Comparison of ENCODE assay signal across 27 cellular contexts in genomic region chr2:41886757-41887156, GRCh38.
A peak's percentile ranks its signal among the peaks of the same experiment; 100 is the strongest.
DNase-seq lines count a peak whose midpoint lies in the region; ATAC-seq, FAIRE-seq and TF ChIP-seq lines count a peak whose summit lies in the region.
"Had no signal": no experiment of that assay in that cellular context is flagged by ENCODE, and none has a peak within 500 bp of the region (broad histone marks: within the 10 kb centered on the region; RNA-seq: fewer than 3 reads in every experiment).

No MANE protein-coding gene starts in this region.

- intact Hi-C loops in endothelial cell of umbilical vein (cut with micrococcal nuclease): no loop called here
- intact Hi-C loops in right lobe of liver (cut with DNase I): no loop called here

- peak; percentile 30 for DNase-seq in RPMI7951 (ENCODE audit: low read depth)
- DNase-seq in endothelial cell of umbilical vein (ENCODE audit: low read depth, low spot score): peak; percentile 21
- DNase-seq in right lobe of liver: peak in 1 of 3 donors; percentile 61
- DNase-seq in BE2C: no peak
- DNase-seq in MM.1S: no peak
- DNase-seq in foreskin keratinocyte: no peak
- DNase-seq in MV-4-11 (lab: John Stamatoyannopoulos, UW): no peak
- DNase-seq: activated CD4-positive, alpha-beta T cell treated with anti-CD3 and anti-CD28 coated beads for 48 hours; activated naive CD4-positive, alpha-beta T cell treated with anti-CD3 and anti-CD28 coated beads for 36 hours; activated T-cell treated with anti-CD3 and anti-CD28 coated beads, Interleukin-2, amount 50 U/mL, for 48 hours; aorta; CD4-positive, alpha-beta T cell; central memory CD4-positive, alpha-beta T cell; DMS 273 treated with DMSO at 0.1 percent for 48 hours; erythroblast; H9; kidney; NCI-H1105; NCI-H2029 treated with DMSO at 0.1 percent for 48 hours; NCI-H2227 treated with DMSO at 0.1 percent for 48 hours; NCI-H69; occipital lobe; stimulated activated CD4-positive, alpha-beta T cell treated with anti-CD3 and anti-CD28 coated beads, Interleukin-12 subunit alpha, Interleukin-12 subunit beta, amount 100 ng/mL, for 4 hours; stimulated activated naive CD4-positive, alpha-beta T cell treated with Interleukin-2 at 50 U/mL for 16 hours; T-helper 2 cell had no signal

- H2AFZ ChIP-seq in endothelial cell of umbilical vein (ENCODE audit: low read depth, low read length): no peak overlapping the region
- H2AFZ ChIP-seq in MM.1S (ENCODE audit: low read length): no peak overlapping the region

- peak; percentile 68 to 95 (median 72) for ATAC-seq in right lobe of liver
- ATAC-seq in foreskin keratinocyte: no peak

- no peaks in the 10 kb centered on the region for H3K9me1 ChIP-seq in endothelial cell of umbilical vein (replicated peaks; ENCODE audit: control insufficient read depth, extremely low read depth, insufficient read depth, low read length)

- POLR2A ChIA-PET in endothelial cell of umbilical vein (lab: Charles Lee): no interaction called here

- no peak overlapping the region for H3K9ac ChIP-seq in endothelial cell of umbilical vein (replicated peaks; ENCODE audit: extremely low read depth, insufficient read depth, low read length)
- no peak overlapping the region for H3K9ac ChIP-seq in MM.1S (ENCODE audit: low read length)

- H3K36me3 ChIP-seq in endothelial cell of umbilical vein (ENCODE audit: control insufficient read depth in 2 of 2, extremely low read depth in 1 of 2, insufficient read depth in 2 of 2, low read length in 2 of 2): no peaks in the 10 kb centered on the region
- H3K36me3 ChIP-seq in right lobe of liver: no peaks in the 10 kb centered on the region
- no peaks in the 10 kb centered on the region for H3K36me3 ChIP-seq in BE2C
- no peaks in the 10 kb centered on the region for H3K36me3 ChIP-seq in MM.1S (replicated peaks; ENCODE audit: insufficient read depth, low read length)

- H3K4me2 ChIP-seq in endothelial cell of umbilical vein (ENCODE audit: insufficient read depth, low read length) (no peak overlapping the region), MM.1S (ENCODE audit: low read depth, low read length) (no peak overlapping the region)

- no peaks in the 10 kb centered on the region for H3K79me2 ChIP-seq in endothelial cell of umbilical vein (ENCODE audit: control insufficient read depth, insufficient read depth, low read length)
- H3K79me2 ChIP-seq in MM.1S (ENCODE audit: low read length): no peaks in the 10 kb centered on the region

- no peak for TF ChIP-seq POLR2A in endothelial cell of umbilical vein (IDR thresholded peaks at IDR 0.05; ENCODE audit: low read depth, low read length)
- no peak for TF ChIP-seq POLR2A in right lobe of liver (IDR thresholded peaks at IDR 0.05)

- no peak for TF ChIP-seq CTCF in endothelial cell of umbilical vein (IDR thresholded peaks at IDR 0.05; ENCODE audit: extremely low read depth in 1 of 2, insufficient read depth in 1 of 2, low read depth in 1 of 2, low read length in 2 of 2)
- TF ChIP-seq CTCF in right lobe of liver (IDR thresholded peaks at IDR 0.05): no peak
- no peak for TF ChIP-seq CTCF in BE2C (IDR thresholded peaks at IDR 0.05; ENCODE audit: low read depth, low read length)
- TF ChIP-seq CTCF in MM.1S (IDR thresholded peaks at IDR 0.05; ENCODE audit: low read length): no peak
- TF ChIP-seq CTCF in foreskin keratinocyte (conservative IDR thresholded peaks at IDR 0.05): no peak

- H3K9me3 ChIP-seq in endothelial cell of umbilical vein (replicated peaks; ENCODE audit: control insufficient read depth, insufficient read depth, low read length) (no peaks in the 10 kb centered on the region), right lobe of liver (no peaks in the 10 kb centered on the region), BE2C (no peaks in the 10 kb centered on the region), MM.1S (replicated peaks; ENCODE audit: insufficient read depth, low read length) (no peaks in the 10 kb centered on the region)

- 12% methylated on average over 2 of the region's 2 CpGs for WGBS in right lobe of liver (ENCODE audit: insufficient coverage, low coverage, low lambda C conversion rate, missing lambda C conversion rate)

- no peaks in the 10 kb centered on the region for H3K9me2 ChIP-seq in MM.1S (replicated peaks; ENCODE audit: insufficient read depth, low read length)

- dilution Hi-C loops in endothelial cell of umbilical vein (cut with MboI; ENCODE audit: extremely low pct_ligation_motif_present, low sequenced_read_pairs): no loop called here

- FAIRE-seq in endothelial cell of umbilical vein (lab: Jason Lieb, UNC): no peak
- FAIRE-seq: kidney had no signal

- H3K4me1 ChIP-seq in endothelial cell of umbilical vein (ENCODE audit: control insufficient read depth, extremely low read depth, insufficient read depth, low read length) (no peaks in the 10 kb centered on the region), right lobe of liver (peaks cover 0 to 13% (median 3%) of the 10 kb centered on the region in 4 donors), BE2C (peaks cover 21% of the 10 kb centered on the region), MM.1S (ENCODE audit: low read length) (no peaks in the 10 kb centered on the region), foreskin keratinocyte (no peaks in the 10 kb centered on the region)

- no peaks in the 10 kb centered on the region for H4K20me1 ChIP-seq in endothelial cell of umbilical vein (replicated peaks; ENCODE audit: control insufficient read depth, extremely low read depth, insufficient read depth, low read length)
- H4K20me1 ChIP-seq in MM.1S (ENCODE audit: insufficient read depth, low read length): no peaks in the 10 kb centered on the region

- CTCF ChIA-PET in endothelial cell of umbilical vein (lab: Charles Lee): interaction anchor here (0.7 to 3.7 kb wide), 6 partner anchors 10 to 200 kb away, joined by 3 to 19 read pairs (median 6); no protein-coding TSS in a partner anchor

- H3K4me3 ChIP-seq in endothelial cell of umbilical vein (replicated peaks in 1 of 3; ENCODE audit: insufficient read depth in 1 of 3, low read depth in 1 of 3, low read length in 3 of 3) (no peak overlapping the region), right lobe of liver (no peak overlapping the region), BE2C (ENCODE audit: low read depth, low read length) (no peak overlapping the region; the same call in 1 of the 2 replicates), MM.1S (ENCODE audit: low read length) (no peak overlapping the region)
- H3K4me3 ChIP-seq: SK-N-MC had no signal

- BruUV-seq in endothelial cell of umbilical vein (replicated peaks; lab: Mats Ljungman, UMichigan): no TSS peak

- H3K27ac ChIP-seq in endothelial cell of umbilical vein (ENCODE audit: insufficient read depth, low read depth, low read length): no peak overlapping the region
- H3K27ac ChIP-seq in right lobe of liver: peak overlapping the region; percentile 4 to 48 (median 39)
- H3K27ac ChIP-seq in MM.1S (ENCODE audit: low read length): no peak overlapping the region
- no peak overlapping the region for H3K27ac ChIP-seq in foreskin keratinocyte
- H3K27ac ChIP-seq: RWPE1, SK-N-MC had no signal

- H3K27me3 ChIP-seq in endothelial cell of umbilical vein (ENCODE audit: control insufficient read depth in 2 of 2, insufficient read depth in 2 of 2, low read length in 2 of 2) (peaks cover 2 to 3% of the 10 kb centered on the region in 2 experiments), right lobe of liver (no peaks in the 10 kb centered on the region), BE2C (no peaks in the 10 kb centered on the region), MM.1S (replicated peaks; ENCODE audit: insufficient read depth, low read length) (no peaks in the 10 kb centered on the region), foreskin keratinocyte (peaks cover 5% of the 10 kb centered on the region)

- no peaks in the 10 kb centered on the region for H3F3A ChIP-seq in MM.1S (ENCODE audit: insufficient read depth, low read length)

TF ChIP-seq in endothelial cell of umbilical vein, 7 proteins besides CTCF, POLR2A, EP300 and RAD21:
- no peak for TF ChIP-seq MAX (IDR thresholded peaks at IDR 0.05; ENCODE audit: insufficient read depth, insufficient read length)
- no peak for TF ChIP-seq GATA2 (IDR thresholded peaks at IDR 0.05; ENCODE audit: insufficient read depth, insufficient read length, low read depth, low read length)
- no peak for TF ChIP-seq FOS (IDR thresholded peaks at IDR 0.05; ENCODE audit: borderline replicate concordance, insufficient read depth, low read length)
- no peak for TF ChIP-seq MYC (IDR thresholded peaks at IDR 0.05; ENCODE audit: low read depth, low read length)
- TF ChIP-seq EZH2 (IDR thresholded peaks at IDR 0.05; ENCODE audit: borderline replicate concordance, low read depth, low read length, severe bottlenecking): no peak
- no peak for TF ChIP-seq POLR2AphosphoS5 (IDR thresholded peaks at IDR 0.05; ENCODE audit: insufficient read depth, low read depth, low read length)
- no peak for TF ChIP-seq JUN (IDR thresholded peaks at IDR 0.05; ENCODE audit: borderline replicate concordance, insufficient read depth, insufficient read length, low read depth)

Comparison
In these comparisons a context has a peak if more than half of its experiments do, and no peak if none do; other contexts are left out.
1. DNase-seq: peak in RPMI7951 (single experiment) and endothelial cell of umbilical vein (single experiment); none in BE2C (single experiment), MM.1S (single experiment), foreskin keratinocyte (0 of 2) and MV-4-11 (single experiment).
2. H3K27ac ChIP-seq: peak in right lobe of liver (3 of 3); none in endothelial cell of umbilical vein (single experiment), MM.1S (single experiment) and foreskin keratinocyte (single experiment).